Comparison of ENCODE assay signal across 11 cellular contexts in the genomic region with DNA sequence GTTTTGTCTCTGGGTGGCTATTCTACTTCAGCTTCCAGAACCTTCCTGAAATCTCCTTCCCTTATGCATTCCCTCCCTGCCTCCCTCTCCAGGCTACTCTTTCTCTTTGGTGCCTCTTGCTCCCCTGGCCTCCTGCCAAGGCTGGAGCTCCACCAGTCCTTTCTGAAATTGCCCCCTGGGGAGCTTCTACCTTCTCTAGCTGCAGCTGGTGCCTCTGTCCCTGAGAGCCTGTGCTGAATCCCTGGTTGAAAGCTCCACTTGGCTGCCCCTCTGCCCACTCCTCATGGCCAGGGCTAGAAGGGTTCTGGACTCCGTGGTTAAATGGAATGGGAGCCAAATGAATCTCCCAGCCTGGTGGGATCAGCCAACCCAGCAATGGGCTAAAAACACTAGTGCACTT.
A peak's percentile ranks its signal among the peaks of the same experiment; 100 is the strongest.
DNase-seq lines count a peak whose midpoint lies in the region; ATAC-seq and TF ChIP-seq lines count a peak whose summit lies in the region.
"Had no signal": no experiment of that assay in that cellular context is flagged by ENCODE, and none has a peak within 500 bp of the region (broad histone marks: within the 10 kb centered on the region; RNA-seq: fewer than 3 reads in every experiment).

No MANE protein-coding gene starts in this region.

- TF ChIP-seq CTCF in right atrium auricular region (IDR thresholded peaks at IDR 0.05) (no peak), transverse colon (IDR thresholded peaks at IDR 0.05) (no peak)

- H3K27ac ChIP-seq in BLaER1 (no peak overlapping the region), right atrium auricular region (peak overlapping the region; percentile 45 to 54), transverse colon (no peak overlapping the region)
- H3K27ac ChIP-seq: epithelial cell of prostate had no signal

- H3K36me3 Mint-ChIP-seq in activated CD4-positive, alpha-beta memory T cell treated with anti-CD3 and anti-CD28 coated beads, Interleukin-2, amount 10 ng/mL, durations not matched to agents 7 days and 5 days (ENCODE audit: low read depth) = no peaks in the 10 kb centered on the region
- H3K36me3 Mint-ChIP-seq: IgD-negative memory B cell had no signal

- H3K4me3 ChIP-seq in BLaER1 = no peak overlapping the region
- H3K4me3 ChIP-seq in right atrium auricular region = no peak overlapping the region
- H3K4me3 ChIP-seq in transverse colon = no peak overlapping the region

- no peak for TF ChIP-seq EP300 in transverse colon (IDR thresholded peaks at IDR 0.05; ENCODE audit: low read depth)

- H3K9me3 ChIP-seq in BLaER1 = no peaks in the 10 kb centered on the region
- no peaks in the 10 kb centered on the region for H3K9me3 ChIP-seq in right atrium auricular region
- no peaks in the 10 kb centered on the region for H3K9me3 ChIP-seq in transverse colon

- DNase-seq in NCI-H1092 treated with DMSO at 0.1 percent for 48 hours (lab: John Stamatoyannopoulos, UW) = peak; percentile 97
- DNase-seq in RPMI7951 (ENCODE audit: low read depth) = peak; percentile 40
- DNase-seq in right atrium auricular region (ENCODE audit: low spot score) = peak; percentile 76
- no peak for DNase-seq in transverse colon
- DNase-seq in activated CD4-positive, alpha-beta memory T cell treated with anti-CD3 and anti-CD28 coated beads, Interleukin-2, amount 10 ng/mL, durations not matched to agents 7 days and 5 days = no peak
- DNase-seq: activated gamma-delta T cell had no signal

- in situ Hi-C loops in transverse colon (cut with MboI; ENCODE audit: low pct_ligation_motif_present in 1 of 4, low pct_unique_long_range_greater_than_20kb in 1 of 4, low sequenced_read_pairs in 3 of 4) = no loop called here

- 74% methylated on average over 1 of the region's 1 CpG; no CpG with 5 or more reads in 1 of the 2 donors for WGBS in transverse colon (ENCODE audit: low coverage in 1 of 2), 2 donors

- no peak for ATAC-seq in GM21526 (IDR thresholded peaks at IDR 0.05; ENCODE audit: low FRiP score, unreplicated experiment)
- no peak for ATAC-seq in HG02798 (IDR thresholded peaks at IDR 0.05; ENCODE audit: poor library complexity, unreplicated experiment)

- CTCF ChIA-PET in activated CD4-positive, alpha-beta memory T cell treated with anti-CD3 and anti-CD28 coated beads, Interleukin-2, amount 10 ng/mL, durations not matched to agents 7 days and 5 days (lab: Charles Lee) = no interaction called here

- H4K20me1 ChIP-seq in BLaER1 = no peaks in the 10 kb centered on the region

- H3K36me3 ChIP-seq in BLaER1 (no peaks in the 10 kb centered on the region), right atrium auricular region (peaks cover 9% of the 10 kb centered on the region), transverse colon (no peaks in the 10 kb centered on the region)

- TF ChIP-seq POLR2A in transverse colon (IDR thresholded peaks at IDR 0.05) = no peak

- H3K4me3 Mint-ChIP-seq in activated CD4-positive, alpha-beta memory T cell treated with anti-CD3 and anti-CD28 coated beads, Interleukin-2, amount 10 ng/mL, durations not matched to agents 7 days and 5 days = no peak overlapping the region
- H3K4me3 Mint-ChIP-seq: IgD-negative memory B cell had no signal

- H3K4me1 Mint-ChIP-seq in activated CD4-positive, alpha-beta memory T cell treated with anti-CD3 and anti-CD28 coated beads, Interleukin-2, amount 10 ng/mL, durations not matched to agents 7 days and 5 days = peaks cover 21% of the 10 kb centered on the region

- POLR2A ChIA-PET in activated CD4-positive, alpha-beta memory T cell treated with anti-CD3 and anti-CD28 coated beads, Interleukin-2, amount 10 ng/mL, durations not matched to agents 7 days and 5 days (lab: Charles Lee) = interaction anchor here (3.9 kb wide), 1 partner anchor 69 kb away, joined by 12 read pairs; no protein-coding TSS in a partner anchor

- H3K27me3 Mint-ChIP-seq in activated CD4-positive, alpha-beta memory T cell treated with anti-CD3 and anti-CD28 coated beads, Interleukin-2, amount 10 ng/mL, durations not matched to agents 7 days and 5 days = peaks cover 10% of the 10 kb centered on the region
- H3K27me3 Mint-ChIP-seq: IgD-negative memory B cell had no signal

- no peak overlapping the region for H3K27ac Mint-ChIP-seq in activated CD4-positive, alpha-beta memory T cell treated with anti-CD3 and anti-CD28 coated beads, Interleukin-2, amount 10 ng/mL, durations not matched to agents 7 days and 5 days

- no peaks in the 10 kb centered on the region for H3K9me3 Mint-ChIP-seq in activated CD4-positive, alpha-beta memory T cell treated with anti-CD3 and anti-CD28 coated beads, Interleukin-2, amount 10 ng/mL, durations not matched to agents 7 days and 5 days
- H3K9me3 Mint-ChIP-seq: IgD-negative memory B cell had no signal

- H3K4me1 ChIP-seq in BLaER1 (peaks cover 10% of the 10 kb centered on the region), right atrium auricular region (peaks cover 0 to 18% of the 10 kb centered on the region in 2 donors), transverse colon (peaks cover 0 to 9% (median 1%) of the 10 kb centered on the region in 4 donors)

- H3K27me3 ChIP-seq in BLaER1 = no peaks in the 10 kb centered on the region
- no peaks in the 10 kb centered on the region for H3K27me3 ChIP-seq in right atrium auricular region
- H3K27me3 ChIP-seq in transverse colon = no peaks in the 10 kb centered on the region

- intact Hi-C loops in transverse colon (cut with DNase I; ENCODE audit: low total_unique reads) = no loop called here

- peak overlapping the region; percentile 31 for H3K4me2 ChIP-seq in BLaER1

- H3K9ac ChIP-seq in BLaER1 = no peak overlapping the region

Comparison
In these comparisons a context has a peak if more than half of its experiments do, and no peak if none do; other contexts are left out.
1. H3K27ac ChIP-seq: peak in right atrium auricular region (2 of 2); none in BLaER1 (single experiment) and transverse colon (0 of 4).
2. DNase-seq: peak in NCI-H1092 treated with DMSO at 0.1 percent for 48 hours (single experiment), RPMI7951 (single experiment) and right atrium auricular region (single experiment); none in transverse colon (single experiment) and activated CD4-positive, alpha-beta memory T cell treated with anti-CD3 and anti-CD28 coated beads, Interleukin-2, amount 10 ng/mL, durations not matched to agents 7 days and 5 days (single experiment).